2 cellular contexts compared by ENCODE assay signal in genomic region chr7:2461268-2462026, GRCh38.
A peak's percentile ranks its signal among the peaks of the same experiment; 100 is the strongest.
TF ChIP-seq lines count a peak whose summit lies in the region.

No MANE protein-coding gene starts in this region.

TF ChIP-seq in GM23338, 12 proteins besides CTCF, POLR2A, EP300 and RAD21:
- peak; percentile 59 for TF ChIP-seq REST (IDR thresholded peaks at IDR 0.05; ENCODE audit: unreplicated experiment)
- no peak for TF ChIP-seq NANOG (IDR thresholded peaks at IDR 0.05; ENCODE audit: borderline replicate concordance)
TF ChIP-seq in GM23338: peak in this region for 1.

TF ChIP-seq in SK-N-SH treated with all-trans-retinoic acid at 6 μM for 48 hours, 23 proteins besides CTCF, POLR2A, EP300 and RAD21:
- TF ChIP-seq POU6F1 (CRISPR knock-in tag; IDR thresholded peaks at IDR 0.05; ENCODE audit: borderline replicate concordance, low read depth): no peak
- no peak for TF ChIP-seq CSDC2 (CRISPR knock-in tag; IDR thresholded peaks at IDR 0.05)
- no peak for TF ChIP-seq SNAI2 (CRISPR knock-in tag; IDR thresholded peaks at IDR 0.05)
- TF ChIP-seq ZFP3 (CRISPR knock-in tag; IDR thresholded peaks at IDR 0.05): no peak
- TF ChIP-seq ZNF565 (CRISPR knock-in tag; conservative IDR thresholded peaks at IDR 0.05; ENCODE audit: low read depth): no peak
